20 cellular contexts compared by ENCODE assay signal in the genomic region with DNA sequence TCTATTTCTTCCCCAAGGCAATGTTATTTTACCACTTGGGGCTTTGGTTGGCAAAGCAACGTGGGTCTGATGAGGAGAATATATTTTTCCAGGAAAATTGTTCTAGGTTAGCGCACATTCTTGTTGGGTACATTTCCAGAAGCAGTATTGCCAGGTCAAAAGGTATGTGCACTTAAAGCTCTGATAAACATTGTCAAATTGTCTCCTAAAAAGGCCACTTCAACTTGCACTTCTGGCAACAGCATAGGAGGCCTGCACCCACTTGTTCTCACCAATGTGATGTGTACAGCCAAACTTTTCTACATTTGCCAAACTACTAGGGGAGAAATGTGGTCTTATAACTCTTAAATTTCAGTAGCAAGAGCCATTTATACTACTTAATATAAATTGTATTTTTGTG.
"Had no signal": no experiment of that assay in that cellular context is flagged by ENCODE, and none has a peak within 500 bp of the region (broad histone marks: within the 10 kb centered on the region; RNA-seq: fewer than 3 reads in every experiment).

No MANE protein-coding gene starts in this region.

- H3K27ac ChIP-seq: dorsolateral prefrontal cortex, gastrocnemius medialis, left lung, pancreas, suprapubic skin, tibial nerve had no signal

- ATAC-seq: esophagus mucosa, gastrocnemius medialis, left lung, pancreas had no signal

- H3K4me1 ChIP-seq: gastrocnemius medialis, left lung, suprapubic skin, tibial nerve had no signal

- H3K4me3 ChIP-seq: dorsolateral prefrontal cortex, gastrocnemius medialis, left lung, lung, pancreas, suprapubic skin, tibial nerve had no signal

- H3K27me3 ChIP-seq: dorsolateral prefrontal cortex, gastrocnemius medialis, left lung, pancreas, suprapubic skin, tibial nerve had no signal

- H3K9me3 ChIP-seq: gastrocnemius medialis, pancreas, suprapubic skin, tibial nerve had no signal

- H3K36me3 ChIP-seq: gastrocnemius medialis, left lung, pancreas, suprapubic skin, tibial nerve had no signal

- DNase-seq: cortex of kidney; dorsolateral prefrontal cortex; effector memory CD4-positive, alpha-beta T cell; gastrocnemius medialis; glutamatergic neuron; islet precursor cell; left lung; mesenchymal stem cell; midbrain; naive B cell; occipital lobe; pancreas; retina; small intestine; stimulated activated CD4-positive, alpha-beta T cell treated with anti-CD3 and anti-CD28 coated beads, Interleukin-2, amount 100 ng/mL, for 48 hours; stimulated activated naive CD4-positive, alpha-beta T cell treated with Interleukin-2 at 50 U/mL for 16 hours had no signal
